Comparison of ENCODE assay signal across 16 cellular contexts in genomic region chr13:59236309-59236939, GRCh38.
"Had no signal": no experiment of that assay in that cellular context is flagged by ENCODE, and none has a peak within 500 bp of the region (broad histone marks: within the 10 kb centered on the region; RNA-seq: fewer than 3 reads in every experiment).

No MANE protein-coding gene starts in this region.

- H3K27ac ChIP-seq: coronary artery, heart left ventricle, neutrophil, stomach, thoracic aorta had no signal

- H3K4me1 ChIP-seq: heart left ventricle, stomach had no signal

- H3K36me3 ChIP-seq: heart left ventricle, neutrophil, stomach, thoracic aorta had no signal

- H3K27ac Mint-ChIP-seq: naive thymus-derived CD4-positive, alpha-beta T cell had no signal

- H3K36me3 Mint-ChIP-seq: naive thymus-derived CD4-positive, alpha-beta T cell had no signal

- H3K4me3 ChIP-seq: coronary artery, heart left ventricle, stomach, thoracic aorta had no signal

- H3K27me3 ChIP-seq: heart left ventricle, neutrophil, stomach had no signal

- H3K9me3 ChIP-seq: heart left ventricle, neutrophil, stomach, thoracic aorta had no signal

- ATAC-seq: heart left ventricle; left colon; naive thymus-derived CD4-positive, alpha-beta T cell; sciatic nerve had no signal

- H3K4me3 Mint-ChIP-seq: naive thymus-derived CD4-positive, alpha-beta T cell had no signal

- H3K4me1 Mint-ChIP-seq: naive thymus-derived CD4-positive, alpha-beta T cell had no signal

- DNase-seq: effector CD4-positive, alpha-beta T cell; heart left ventricle; hippocampal formation; left colon; mesendoderm; naive thymus-derived CD4-positive, alpha-beta T cell; posterior cingulate gyrus; stimulated activated CD4-positive, alpha-beta T cell treated with anti-CD3 and anti-CD28 coated beads, Interleukin-2, amount 100 ng/mL, for 24 hours; stimulated activated naive CD4-positive, alpha-beta T cell; stomach; substantia nigra; trophoblast cell had no signal
